Comparison of ENCODE assay signal across 8 cellular contexts in genomic region chr1:59699227-59699847, GRCh38.
DNase-seq lines count a peak whose midpoint lies in the region; ATAC-seq and TF ChIP-seq lines count a peak whose summit lies in the region.

No MANE protein-coding gene starts in this region.

- TF ChIP-seq POLR2A in IMR-90 (IDR thresholded peaks at IDR 0.05; ENCODE audit: low read depth, low read length) (0 out of 2 replicates have a peak, but pooled peaks have one; percentile 35), vagina (IDR thresholded peaks at IDR 0.05) (no peak)

- H3K14ac ChIP-seq in IMR-90 (replicated peaks; ENCODE audit: low read depth, low read length): no peak overlapping the region

- H2AFZ ChIP-seq in IMR-90 (replicated peaks; ENCODE audit: low read length, poor library complexity) (no peak overlapping the region), PC-9 (no peak overlapping the region)

- H2AK5ac ChIP-seq in IMR-90 (ENCODE audit: low read depth, low read length): no peak overlapping the region

- H3K4me1 ChIP-seq in IMR-90 (ENCODE audit: control insufficient read depth, insufficient read depth, low read length) (peaks cover 21% of the 10 kb centered on the region), PC-9 (replicated peaks; ENCODE audit: insufficient read depth) (no peaks in the 10 kb centered on the region; the same call in 1 of the 2 replicates), vagina (peaks cover 35% of the 10 kb centered on the region)

- no CpG with 5 or more reads among the region's 5 CpGs for WGBS in IMR-90 (ENCODE audit: extremely low coverage in 2 of 2, insufficient read length in 1 of 2), 2 experiments

- no peak overlapping the region for H2BK5ac ChIP-seq in IMR-90 (ENCODE audit: low read depth, low read length, poor library complexity, severe bottlenecking)

- POLR2A ChIA-PET in IMR-90 (lab: Charles Lee; ENCODE audit: unreplicated experiment): interaction anchor here (0.6 kb wide), 1 partner anchor 33 kb away, joined by 4 read pairs; no protein-coding TSS in a partner anchor
- POLR2A ChIA-PET in PC-9 (lab: Charles Lee; ENCODE audit: unreplicated experiment): interaction anchor here (0.5 kb wide), 1 partner anchor 916 kb away, joined by 3 read pairs; the partner anchor contains the start of gene JUN

- H2AK9ac ChIP-seq in IMR-90 (replicated peaks; ENCODE audit: low read depth, low read length, poor library complexity): no peak overlapping the region

- H3K9me3 ChIP-seq in IMR-90 (ENCODE audit: control insufficient read depth, insufficient read depth, low read length) (no peaks in the 10 kb centered on the region; the same call in 1 of the 2 replicates), PC-9 (ENCODE audit: insufficient read depth, low read depth) (no peaks in the 10 kb centered on the region), vagina (no peaks in the 10 kb centered on the region)

- H4K20me1 ChIP-seq in IMR-90 (ENCODE audit: insufficient read depth, low read length): no peaks in the 10 kb centered on the region
- H4K20me1 ChIP-seq in PC-9 (ENCODE audit: insufficient read depth): no peaks in the 10 kb centered on the region

- peak; percentile 91 for TF ChIP-seq CTCF in IMR-90 (conservative IDR thresholded peaks at IDR 0.05; ENCODE audit: low read depth, low read length)
- TF ChIP-seq CTCF in PC-9 (conservative IDR thresholded peaks at IDR 0.05): peak; percentile 96
- TF ChIP-seq CTCF in vagina (IDR thresholded peaks at IDR 0.05): peak; percentile 83 to 98 (median 86)

- no peaks in the 10 kb centered on the region for H3F3A ChIP-seq in PC-9 (ENCODE audit: insufficient read depth, low read depth)

- H3K27me3 ChIP-seq in IMR-90 (ENCODE audit: control insufficient read depth, insufficient read depth, low read length) (no peaks in the 10 kb centered on the region), PC-9 (ENCODE audit: insufficient read depth, low read depth) (no peaks in the 10 kb centered on the region), vagina (no peaks in the 10 kb centered on the region)

- H3K27ac ChIP-seq in IMR-90 (ENCODE audit: insufficient read depth, low read length): no peak overlapping the region
- no peak overlapping the region for H3K27ac ChIP-seq in PC-9
- H3K27ac ChIP-seq in vagina: peak overlapping the region; percentile 20

- H2BK15ac ChIP-seq in IMR-90 (ENCODE audit: low read depth, low read length): peak overlapping the region; percentile 3; the same call in 1 of the 3 replicates

- peaks cover 8% of the 10 kb centered on the region for H3K9me1 ChIP-seq in IMR-90 (ENCODE audit: insufficient read depth, low read length)

- in situ Hi-C loops in IMR-90 (cut with MboI; ENCODE audit: low sequenced_read_pairs): no loop called here

- ATAC-seq in IMR-90 (ENCODE audit: low read depth) (0 out of 2 replicates have a peak, but pooled peaks have one; percentile 19), GM19395 (IDR thresholded peaks at IDR 0.05; ENCODE audit: unreplicated experiment) (no peak), GM18870 (IDR thresholded peaks at IDR 0.05; ENCODE audit: unreplicated experiment) (no peak)

- H3K4me3 ChIP-seq in IMR-90 (ENCODE audit: insufficient read depth, low read depth, low read length) (no peak overlapping the region), PC-9 (no peak overlapping the region), vagina (no peak overlapping the region)

- H4K91ac ChIP-seq in IMR-90 (ENCODE audit: insufficient read depth, low read depth, low read length): no peak overlapping the region

- BruUV-seq in IMR-90 (replicated peaks; lab: Mats Ljungman, UMichigan) (no TSS peak), PC-9 (replicated peaks; lab: Mats Ljungman, UMichigan) (no TSS peak)

- H3K18ac ChIP-seq in IMR-90 (ENCODE audit: low read depth, low read length): peak overlapping the region; percentile 75

- DNase-seq in DMS153 (lab: John Stamatoyannopoulos, UW) (peak; percentile 16), IMR-90 (peak; percentile 57), PC-9 (peak in 1 of 2 experiments; percentile 8), cerebellum (ENCODE audit: low spot score) (peak; percentile 54), lung microvascular endothelial cell (ENCODE audit: low read depth in 2 of 2) (peak; percentile 65 to 76), vagina (ENCODE audit: extremely low spot score in 2 of 2) (no peak)

- TF ChIP-seq RAD21 in IMR-90 (IDR thresholded peaks at IDR 0.05; ENCODE audit: low read length): peak; percentile 97

- dilution Hi-C loops in IMR-90 (cut with HindIII; ENCODE audit: low sequenced_read_pairs, unreplicated experiment): no loop called here

- H3K9ac ChIP-seq in IMR-90 (ENCODE audit: low read depth, low read length): no peak overlapping the region

- intact Hi-C loops in IMR-90 (cut with micrococcal nuclease): loop anchor here (1.0 to 5.0 kb wide), 8 partner anchors 60 to 959 kb away; partner anchors contain the start of gene FGGY
- intact Hi-C loops in PC-9 (cut with micrococcal nuclease; ENCODE audit: unreplicated experiment): loop anchor here (1.0 to 5.0 kb wide), 11 partner anchors 59 to 959 kb away; no protein-coding TSS in a partner anchor
- intact Hi-C loops in vagina (cut with DNase I): no loop called here

- H3K36me3 ChIP-seq in IMR-90 (ENCODE audit: control insufficient read depth, insufficient read depth, low read length) (no peaks in the 10 kb centered on the region), PC-9 (ENCODE audit: low read depth) (no peaks in the 10 kb centered on the region), vagina (no peaks in the 10 kb centered on the region)

- H3K4ac ChIP-seq in IMR-90 (ENCODE audit: low read depth, low read length): peak overlapping the region; percentile 51; the same call in 1 of the 2 replicates

- H3K23ac ChIP-seq in IMR-90 (ENCODE audit: low read depth, low read length): no peak overlapping the region

- peak overlapping the region in 1 of 2 experiments; percentile 26; a peak in 1 of 4 replicates for H4K8ac ChIP-seq in IMR-90 (ENCODE audit: low read depth in 2 of 2, low read length in 2 of 2)

- peak overlapping the region; percentile 72 for H2BK120ac ChIP-seq in IMR-90 (ENCODE audit: low read depth, low read length)

- no peaks in the 10 kb centered on the region for H3K79me1 ChIP-seq in IMR-90 (ENCODE audit: low read depth in 1 of 2, low read length in 2 of 2)

- H3K79me2 ChIP-seq in PC-9 (ENCODE audit: low read depth): no peaks in the 10 kb centered on the region

- H3K56ac ChIP-seq in IMR-90 (ENCODE audit: extremely low read depth, insufficient read depth, low read length): no peak overlapping the region

- H4K5ac ChIP-seq in IMR-90 (ENCODE audit: low read depth, low read length): peak overlapping the region; percentile 54; the same call in 1 of the 2 replicates

- no peak overlapping the region for H3K4me2 ChIP-seq in IMR-90 (ENCODE audit: low read depth, low read length)
- H3K4me2 ChIP-seq in PC-9: no peak overlapping the region

- no peaks in the 10 kb centered on the region for H3K9me2 ChIP-seq in PC-9 (ENCODE audit: insufficient read depth)

- CTCF ChIA-PET in IMR-90 (lab: Yijun Ruan, JAX): interaction anchor here (0.6 to 2.5 kb wide), 22 partner anchors 10 to 1032 kb away, joined by 3 to 14 read pairs (median 3); partner anchors contain the start of gene FGGY
- CTCF ChIA-PET in PC-9 (lab: Charles Lee): interaction anchor here (0.6 to 1.1 kb wide), 4 partner anchors 60 to 1047 kb away, joined by 3 to 10 read pairs (median 4); no protein-coding TSS in a partner anchor

- peak overlapping the region; percentile 82; the same call in 1 of the 2 replicates for H2BK20ac ChIP-seq in IMR-90 (ENCODE audit: low read depth, low read length)

TF ChIP-seq in IMR-90, 13 proteins besides CTCF, POLR2A, EP300 and RAD21:
- no peak for TF ChIP-seq CHD1 (IDR thresholded peaks at IDR 0.05; ENCODE audit: low read depth, low read length)
- TF ChIP-seq SMC3 (IDR thresholded peaks at IDR 0.05; ENCODE audit: low read depth, low read length): peak; percentile 92
- no peak for TF ChIP-seq USF2 (IDR thresholded peaks at IDR 0.05; ENCODE audit: low read depth, low read length)
- no peak for TF ChIP-seq RCOR1 (IDR thresholded peaks at IDR 0.05; ENCODE audit: insufficient replicate concordance, low read length)
- TF ChIP-seq, protein P1, sequence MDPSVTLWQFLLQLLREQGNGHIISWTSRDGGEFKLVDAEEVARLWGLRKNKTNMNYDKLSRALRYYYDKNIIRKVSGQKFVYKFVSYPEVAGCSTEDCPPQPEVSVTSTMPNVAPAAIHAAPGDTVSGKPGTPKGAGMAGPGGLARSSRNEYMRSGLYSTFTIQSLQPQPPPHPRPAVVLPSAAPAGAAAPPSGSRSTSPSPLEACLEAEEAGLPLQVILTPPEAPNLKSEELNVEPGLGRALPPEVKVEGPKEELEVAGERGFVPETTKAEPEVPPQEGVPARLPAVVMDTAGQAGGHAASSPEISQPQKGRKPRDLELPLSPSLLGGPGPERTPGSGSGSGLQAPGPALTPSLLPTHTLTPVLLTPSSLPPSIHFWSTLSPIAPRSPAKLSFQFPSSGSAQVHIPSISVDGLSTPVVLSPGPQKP (IDR thresholded peaks at IDR 0.05; ENCODE audit: borderline replicate concordance, low read depth, low read length): no peak
- no peak for TF ChIP-seq RFX5 (IDR thresholded peaks at IDR 0.05; ENCODE audit: low read depth, low read length)
- TF ChIP-seq MAFK (IDR thresholded peaks at IDR 0.05; ENCODE audit: low read depth, low read length): no peak
- no peak for TF ChIP-seq NFE2L2 (IDR thresholded peaks at IDR 0.05; ENCODE audit: low read depth, low read length)
- TF ChIP-seq BHLHE40 (IDR thresholded peaks at IDR 0.05; ENCODE audit: low read depth, low read length): no peak

Comparison
In these comparisons a context has a peak if more than half of its experiments do, and no peak if none do; other contexts are left out.
1. DNase-seq: peak in DMS153 (single experiment), IMR-90 (single experiment), cerebellum (single experiment) and lung microvascular endothelial cell (2 of 2); none in vagina (0 of 2).
2. Peak in every context shown above with its lines, with median percentiles within 50 percentile points of each other: CTCF ChIP-seq.